20 cellular contexts compared by ENCODE assay signal in the genomic region with DNA sequence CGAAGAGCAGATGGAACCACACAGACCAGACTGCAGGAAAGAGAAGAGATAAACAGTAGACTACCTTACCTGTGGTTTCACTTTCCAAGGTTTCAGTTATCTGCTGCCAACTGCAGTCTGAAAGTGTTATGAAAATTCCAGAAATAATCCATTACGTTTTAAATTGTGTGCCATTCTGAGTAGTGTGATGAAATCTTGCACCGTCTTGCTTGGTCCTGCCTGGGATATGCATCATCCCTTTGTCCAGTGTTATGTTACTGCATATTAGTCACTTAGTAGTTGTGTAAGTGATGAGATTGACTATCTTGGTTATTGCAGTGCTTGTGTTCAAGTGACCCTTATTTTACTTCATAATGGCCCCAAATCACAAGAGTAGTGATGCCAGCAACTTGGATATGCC. TPM values are rescaled to one million over a fixed set of nuclear protein-coding genes. Genes with fewer than 3 reads are reported as not detected.
DNase-seq lines count a peak whose midpoint lies in the region; ATAC-seq and TF ChIP-seq lines count a peak whose summit lies in the region.
"Had no signal": no experiment of that assay in that cellular context is flagged by ENCODE, and none has a peak within 500 bp of the region (broad histone marks: within the 10 kb centered on the region; RNA-seq: fewer than 3 reads in every experiment).

No MANE protein-coding gene starts in this region.

- H3K79me1 ChIP-seq in mesendoderm (ENCODE audit: low read length) = no peaks in the 10 kb centered on the region

- H3K4me2 ChIP-seq in mesendoderm (ENCODE audit: low read length) = no peak overlapping the region

- no peak overlapping the region for H2BK120ac ChIP-seq in mesendoderm (ENCODE audit: low read depth, low read length)

- H3K79me2 ChIP-seq in mesendoderm (ENCODE audit: control insufficient read depth, insufficient read depth, low read length) = no peaks in the 10 kb centered on the region

- H3K4me3 ChIP-seq in RWPE2 (ENCODE audit: severe bottlenecking) (no peak overlapping the region), MG63 (no peak overlapping the region), mesendoderm (ENCODE audit: low read length) (no peak overlapping the region)
- H3K4me3 ChIP-seq: HAP-1, ovary, tibial nerve had no signal

- peak; percentile 96 for ATAC-seq in RWPE2 (ENCODE audit: low read depth)
- ATAC-seq in HG02885 (IDR thresholded peaks at IDR 0.05; ENCODE audit: poor library complexity, unreplicated experiment) = no peak

- H3K4me1 ChIP-seq in RWPE2 (ENCODE audit: insufficient read depth, poor library complexity, severe bottlenecking) (peaks cover 13% of the 10 kb centered on the region), mesendoderm (ENCODE audit: control insufficient read depth, low read depth, low read length) (no peaks in the 10 kb centered on the region)
- H3K4me1 ChIP-seq: HAP-1, tibial nerve had no signal

- no peaks in the 10 kb centered on the region for H3K27me3 ChIP-seq in RWPE2 (ENCODE audit: insufficient read depth, poor library complexity, severe bottlenecking)
- no peaks in the 10 kb centered on the region for H3K27me3 ChIP-seq in MG63
- no peaks in the 10 kb centered on the region for H3K27me3 ChIP-seq in mesendoderm (ENCODE audit: insufficient read depth, low read length, poor library complexity)
- H3K27me3 ChIP-seq: ovary, tibial nerve had no signal

- H2AK5ac ChIP-seq in mesendoderm (ENCODE audit: low read length) = no peak overlapping the region

- no peak overlapping the region for H4K5ac ChIP-seq in mesendoderm (ENCODE audit: low read length)

- H2BK5ac ChIP-seq in mesendoderm (ENCODE audit: low read length) = no peak overlapping the region

- no peak overlapping the region for H4K8ac ChIP-seq in mesendoderm (ENCODE audit: low read depth, low read length)

- H3K36me3 ChIP-seq in RWPE2 (ENCODE audit: low read depth) = no peaks in the 10 kb centered on the region
- H3K36me3 ChIP-seq in MG63 = no peaks in the 10 kb centered on the region
- no peaks in the 10 kb centered on the region for H3K36me3 ChIP-seq in mesendoderm (ENCODE audit: control insufficient read depth, insufficient read depth, low read length)
- H3K36me3 ChIP-seq: HAP-1, ovary, tibial nerve had no signal

- peak; percentile 85 for DNase-seq in HCEC 1CT
- no peak for DNase-seq in RWPE2 (ENCODE audit: low spot score)
- peak; percentile 85 for DNase-seq in fibroblast of gingiva (ENCODE audit: low read depth)
- DNase-seq in renal cortical epithelial cell (ENCODE audit: low read depth) = peak; percentile 51
- DNase-seq in MG63 = no peak
- DNase-seq in NCI-H146 treated with DMSO at 0.1 percent for 48 hours (lab: John Stamatoyannopoulos, UW; ENCODE audit: unreplicated experiment) = no peak
- DNase-seq in mesendoderm = no peak
- DNase-seq: activated CD4-positive, CD25-positive, alpha-beta regulatory T cell treated with anti-CD3 and anti-CD28 coated beads, Interleukin-2, amount 50 U/mL, for 72 hours; activated CD8-positive, alpha-beta memory T cell treated with anti-CD3 and anti-CD28 coated beads, Interleukin-2, amount 50 U/mL, for 48 hours; activated naive CD4-positive, alpha-beta T cell treated with anti-CD3 and anti-CD28 coated beads, Interleukin-2, amount 10 ng/mL, durations not matched to agents 7 days and 5 days; caudate nucleus; DMS79 treated with DMSO at 0.1 percent for 48 hours; endodermal cell; left cardiac atrium; NCI-H1092 treated with DMSO at 0.1 percent for 48 hours; NK-92 treated with Interleukin-12 subunit alpha and Interleukin-12 subunit beta, amount 100 ng/mL, for 24 hours; ovary had no signal

- no peak overlapping the region for H3K18ac ChIP-seq in mesendoderm (ENCODE audit: low read length)

- H2BK15ac ChIP-seq in mesendoderm (replicated peaks; ENCODE audit: low read depth) = no peak overlapping the region

- no peak overlapping the region for H3K23ac ChIP-seq in mesendoderm (ENCODE audit: low read length)

- no peak overlapping the region for H3K4ac ChIP-seq in mesendoderm (ENCODE audit: low read depth, low read length)

- WGBS in mesendoderm (ENCODE audit: extremely low coverage, insufficient coverage, low lambda C conversion rate) = no CpG with 5 or more reads among the region's 3 CpGs

- no peak overlapping the region for H3K9ac ChIP-seq in mesendoderm (ENCODE audit: low read length)

- no peak overlapping the region for H3K56ac ChIP-seq in mesendoderm (ENCODE audit: low read length)

- TF ChIP-seq CTCF in RWPE2 (IDR thresholded peaks at IDR 0.05; ENCODE audit: poor library complexity, severe bottlenecking) = no peak

- peak overlapping the region; percentile 14 for H3K27ac ChIP-seq in RWPE2 (ENCODE audit: poor library complexity, severe bottlenecking)
- H3K27ac ChIP-seq in mesendoderm (ENCODE audit: low read depth, low read length) = no peak overlapping the region
- H3K27ac ChIP-seq: ovary, tibial nerve had no signal

- H3K9me3 ChIP-seq in RWPE2 (ENCODE audit: severe bottlenecking) = no peaks in the 10 kb centered on the region
- no peaks in the 10 kb centered on the region for H3K9me3 ChIP-seq in MG63
- H3K9me3 ChIP-seq: HAP-1, ovary, tibial nerve had no signal

RNA-seq across cellular contexts. Expression of a gene that starts 33.9 kb away (rescaled TPM):
- total RNA-seq in renal cortical epithelial cell = 11.3 and 39.9 TPM in 2 replicates
- total RNA-seq in MG63 (2014; rRNA removed; shearing (Covaris generic); ENCODE audit: low replicate concordance) = not detected in 2 replicates
- polyA plus RNA-seq in mesendoderm (2013, experiment 1 of 2) = 1.5 TPM
- 1.3 TPM for polyA plus RNA-seq in mesendoderm (2013, experiment 2 of 2)

Comparison
In these comparisons a context has a peak if more than half of its experiments do, and no peak if none do; other contexts are left out.
1. DNase-seq: peak in HCEC 1CT (single experiment), fibroblast of gingiva (single experiment) and renal cortical epithelial cell (single experiment); none in RWPE2 (single experiment), MG63 (single experiment), NCI-H146 treated with DMSO at 0.1 percent for 48 hours (single experiment) and mesendoderm (single experiment).
2. RNA of a gene that starts 33.9 kb away (total RNA-seq): 11.3 to 39.9 TPM in renal cortical epithelial cell; not detected in MG63; every median in the first group is over 10 times any median in the second.